Comparison of ENCODE assay signal across 11 cellular contexts in genomic region chr17:29136998-29137730, GRCh38. TPM values are rescaled to one million over a fixed set of nuclear protein-coding genes. Genes with fewer than 3 reads are reported as not detected.
A peak's percentile ranks its signal among the peaks of the same experiment; 100 is the strongest.
DNase-seq lines count a peak whose midpoint lies in the region; ATAC-seq, FAIRE-seq and TF ChIP-seq lines count a peak whose summit lies in the region.
"Had no signal": no experiment of that assay in that cellular context is flagged by ENCODE, and none has a peak within 500 bp of the region (broad histone marks: within the 10 kb centered on the region; RNA-seq: fewer than 3 reads in every experiment).

No MANE protein-coding gene starts in this region.

- peak overlapping the region in 10 of 11 experiments; percentile 22 to 97 (median 88); a peak in 16 of 22 replicates for H3K9ac ChIP-seq in BLaER1 treated with 17β-estradiol and CSF1 and Interleukin-3, amounts not matched to agents 10 nM and 100 nM
- peak overlapping the region; percentile 7 for H3K9ac ChIP-seq in mesenchymal stem cell (ENCODE audit: low read length)

- peaks cover 82 to 95% (median 89%) of the 10 kb centered on the region in 10 experiments for H3K4me1 ChIP-seq in BLaER1 treated with 17β-estradiol and CSF1 and Interleukin-3, amounts not matched to agents 10 nM and 100 nM
- H3K4me1 ChIP-seq in mesenchymal stem cell (ENCODE audit: control insufficient read depth, insufficient read depth, low read depth, low read length), result peaks cover 50% of the 10 kb centered on the region

- DNase-seq in HCEC 1CT, result peak; percentile 75
- no peak for DNase-seq in activated T-helper 1 cell treated with anti-CD3 and anti-CD28 coated beads, Interleukin-12 subunit alpha, Interleukin-12 subunit beta, Interleukin-2, Interleukin-4 antibody, amounts not matched to agents 30 ng/mL and 10 ng/mL and 1 ng/mL, durations not matched to agents 14 hours and 24 hours and 36 hours (ENCODE audit: low spot score)
- no peak for DNase-seq in mesenchymal stem cell
- no peak for DNase-seq in 8988T
- DNase-seq in hippocampal formation (lab: John Stamatoyannopoulos, UW), result no peak
- DNase-seq in GM12892 (ENCODE audit: insufficient read length), result no peak
- DNase-seq: brain microvascular endothelial cell, NCI-H510A, SJCRH30 had no signal

- H3K4me2 ChIP-seq in BLaER1 treated with 17β-estradiol and CSF1 and Interleukin-3, amounts not matched to agents 10 nM and 100 nM, result peak overlapping the region; percentile 94 to 100 (median 99); a peak in 21 of 22 replicates
- H3K4me2 ChIP-seq in mesenchymal stem cell (ENCODE audit: low read length, poor library complexity, severe bottlenecking), result no peak overlapping the region

- H2BK120ac ChIP-seq in mesenchymal stem cell (ENCODE audit: low read depth, low read length), result no peak overlapping the region

- no peak overlapping the region for H2BK15ac ChIP-seq in mesenchymal stem cell (ENCODE audit: low read depth, poor library complexity, severe bottlenecking)

- H2BK5ac ChIP-seq in mesenchymal stem cell (ENCODE audit: low read depth, low read length, poor library complexity, severe bottlenecking), result no peak overlapping the region

- no peak overlapping the region for H2BK12ac ChIP-seq in mesenchymal stem cell (ENCODE audit: low read length in 2 of 2)

- WGBS in mesenchymal stem cell, result 85% methylated on average over 6 of the region's 8 CpGs

- H3K36me3 Mint-ChIP-seq in activated T-helper 1 cell treated with anti-CD3 and anti-CD28 coated beads, Interleukin-12 subunit alpha, Interleukin-12 subunit beta, Interleukin-2, Interleukin-4 antibody, amounts not matched to agents 30 ng/mL and 10 ng/mL and 1 ng/mL, durations not matched to agents 14 hours and 24 hours and 36 hours (ENCODE audit: low read depth), result peaks cover 10% of the 10 kb centered on the region

- no peak overlapping the region for H2AK5ac ChIP-seq in mesenchymal stem cell (ENCODE audit: low read length, severe bottlenecking)

- H3K36me3 ChIP-seq in BLaER1 treated with 17β-estradiol and CSF1 and Interleukin-3, amounts not matched to agents 10 nM and 100 nM, result peaks cover 3 to 54% (median 42%) of the 10 kb centered on the region in 11 experiments; a peak in 16 of 22 replicates
- peaks cover 3 to 9% of the 10 kb centered on the region in 2 experiments for H3K36me3 ChIP-seq in mesenchymal stem cell (ENCODE audit: control insufficient read depth in 1 of 2, insufficient read depth in 2 of 2, low read depth in 1 of 2, low read length in 2 of 2)
- H3K36me3 ChIP-seq: brain microvascular endothelial cell, SJCRH30 had no signal

- peaks cover 0 to 73% (median 16%) of the 10 kb centered on the region in 11 experiments; a peak in 14 of 22 replicates for H4K20me1 ChIP-seq in BLaER1 treated with 17β-estradiol and CSF1 and Interleukin-3, amounts not matched to agents 10 nM and 100 nM

- no peak overlapping the region for H3K23ac ChIP-seq in mesenchymal stem cell (ENCODE audit: low read length in 2 of 2)

- H3K18ac ChIP-seq in mesenchymal stem cell (ENCODE audit: low read depth in 1 of 2, low read length in 2 of 2), result no peak overlapping the region

- H3K9me3 ChIP-seq in BLaER1 treated with 17β-estradiol and CSF1 and Interleukin-3, amounts not matched to agents 10 nM and 100 nM (replicated peaks in 1 of 11), result no peaks in the 10 kb centered on the region
- no peaks in the 10 kb centered on the region for H3K9me3 ChIP-seq in mesenchymal stem cell (ENCODE audit: control insufficient read depth, low read length)
- H3K9me3 ChIP-seq: SJCRH30 had no signal

- no peak overlapping the region for H4K8ac ChIP-seq in mesenchymal stem cell (ENCODE audit: low read length)

- H3K9me3 Mint-ChIP-seq in activated T-helper 1 cell treated with anti-CD3 and anti-CD28 coated beads, Interleukin-12 subunit alpha, Interleukin-12 subunit beta, Interleukin-2, Interleukin-4 antibody, amounts not matched to agents 30 ng/mL and 10 ng/mL and 1 ng/mL, durations not matched to agents 14 hours and 24 hours and 36 hours, result no peaks in the 10 kb centered on the region

- intact Hi-C loops in activated T-helper 1 cell treated with anti-CD3 and anti-CD28 coated beads, Interleukin-12 subunit alpha, Interleukin-12 subunit beta, Interleukin-2, Interleukin-4 antibody, amounts not matched to agents 30 ng/mL and 10 ng/mL and 1 ng/mL, durations not matched to agents 14 hours and 24 hours and 36 hours (cut with micrococcal nuclease), result loop anchor here (5.0 kb wide), 1 partner anchor 410 kb away; the partner anchor contains the start of genes NEK8 and TLCD1

- peaks cover 16% of the 10 kb centered on the region for H3K79me1 ChIP-seq in mesenchymal stem cell (replicated peaks; ENCODE audit: low read length, poor library complexity, severe bottlenecking)

- H3K4ac ChIP-seq in mesenchymal stem cell (ENCODE audit: low read depth in 1 of 2, low read length in 2 of 2), result no peak overlapping the region

- no peak for ATAC-seq in HG03097 (IDR thresholded peaks at IDR 0.05; ENCODE audit: low FRiP score, unreplicated experiment)

- no peaks in the 10 kb centered on the region for H3K27me3 ChIP-seq in BLaER1 treated with 17β-estradiol and CSF1 and Interleukin-3, amounts not matched to agents 10 nM and 100 nM
- no peaks in the 10 kb centered on the region for H3K27me3 ChIP-seq in mesenchymal stem cell (ENCODE audit: control insufficient read depth in 1 of 2, insufficient read depth in 1 of 2, low read length in 2 of 2)
- H3K27me3 ChIP-seq: brain microvascular endothelial cell, SJCRH30 had no signal

- no peak for FAIRE-seq in GM12892 (lab: Jason Lieb, UNC)

- no peak overlapping the region for H2AFZ ChIP-seq in mesenchymal stem cell (ENCODE audit: low read depth, low read length)

- peak overlapping the region in 7 of 10 experiments; percentile 65 to 79 (median 72); a peak in 13 of 20 replicates for H3K4me3 ChIP-seq in BLaER1 treated with 17β-estradiol and CSF1 and Interleukin-3, amounts not matched to agents 10 nM and 100 nM
- no peak overlapping the region for H3K4me3 ChIP-seq in mesenchymal stem cell (ENCODE audit: insufficient read depth in 1 of 2, low read depth in 1 of 2, low read length in 2 of 2)
- H3K4me3 ChIP-seq: SJCRH30 had no signal

- H4K91ac ChIP-seq in mesenchymal stem cell (ENCODE audit: low read length), result no peak overlapping the region

- H3K14ac ChIP-seq in mesenchymal stem cell (ENCODE audit: low read length in 2 of 2), result no peak overlapping the region

- TF ChIP-seq POLR2A in GM12892 (IDR thresholded peaks at IDR 0.05; ENCODE audit: low read depth, low read length), result no peak

- peak overlapping the region in 8 of 11 experiments; percentile 88 to 99 (median 95); a peak in 14 of 22 replicates for H3K27ac ChIP-seq in BLaER1 treated with 17β-estradiol and CSF1 and Interleukin-3, amounts not matched to agents 10 nM and 100 nM
- H3K27ac ChIP-seq in mesenchymal stem cell (ENCODE audit: low read length, poor library complexity, severe bottlenecking), result no peak overlapping the region
- H3K27ac ChIP-seq: brain microvascular endothelial cell, SJCRH30 had no signal

- peak overlapping the region; percentile 100 for H3K27ac Mint-ChIP-seq in activated T-helper 1 cell treated with anti-CD3 and anti-CD28 coated beads, Interleukin-12 subunit alpha, Interleukin-12 subunit beta, Interleukin-2, Interleukin-4 antibody, amounts not matched to agents 30 ng/mL and 10 ng/mL and 1 ng/mL, durations not matched to agents 14 hours and 24 hours and 36 hours

- H3K4me1 Mint-ChIP-seq in activated T-helper 1 cell treated with anti-CD3 and anti-CD28 coated beads, Interleukin-12 subunit alpha, Interleukin-12 subunit beta, Interleukin-2, Interleukin-4 antibody, amounts not matched to agents 30 ng/mL and 10 ng/mL and 1 ng/mL, durations not matched to agents 14 hours and 24 hours and 36 hours (ENCODE audit: low read depth), result peaks cover 67% of the 10 kb centered on the region

- H3K27me3 Mint-ChIP-seq in activated T-helper 1 cell treated with anti-CD3 and anti-CD28 coated beads, Interleukin-12 subunit alpha, Interleukin-12 subunit beta, Interleukin-2, Interleukin-4 antibody, amounts not matched to agents 30 ng/mL and 10 ng/mL and 1 ng/mL, durations not matched to agents 14 hours and 24 hours and 36 hours (ENCODE audit: insufficient read depth), result no peaks in the 10 kb centered on the region

- peak overlapping the region; percentile 38 for H3K4me3 Mint-ChIP-seq in activated T-helper 1 cell treated with anti-CD3 and anti-CD28 coated beads, Interleukin-12 subunit alpha, Interleukin-12 subunit beta, Interleukin-2, Interleukin-4 antibody, amounts not matched to agents 30 ng/mL and 10 ng/mL and 1 ng/mL, durations not matched to agents 14 hours and 24 hours and 36 hours

RNA-seq across cellular contexts. Expression of gene MYO18A, which starts 43.0 kb away (rescaled TPM):
- total RNA-seq in activated T-helper 1 cell treated with anti-CD3 and anti-CD28 coated beads, Interleukin-12 subunit alpha, Interleukin-12 subunit beta, Interleukin-2, Interleukin-4 antibody, amounts not matched to agents 30 ng/mL and 10 ng/mL and 1 ng/mL, durations not matched to agents 14 hours and 24 hours and 36 hours, result 38.2 and 40.5 TPM in 2 replicates
- 16.2 TPM for polyA plus RNA-seq in mesenchymal stem cell (2013, experiment 1 of 2)
- polyA plus RNA-seq in mesenchymal stem cell (2013, experiment 2 of 2), result 15.0 TPM
- 25.1 TPM for polyA plus RNA-seq in GM12892 (2012; ENCODE audit: missing spikeins)

Comparison
In these comparisons a context has a peak if more than half of its experiments do, and no peak if none do; other contexts are left out.
1. H3K4me3 ChIP-seq: peak in BLaER1 treated with 17β-estradiol and CSF1 and Interleukin-3, amounts not matched to agents 10 nM and 100 nM (7 of 10); none in mesenchymal stem cell (0 of 2).